1 cellular context compared by ENCODE assay signal in the genomic region with DNA sequence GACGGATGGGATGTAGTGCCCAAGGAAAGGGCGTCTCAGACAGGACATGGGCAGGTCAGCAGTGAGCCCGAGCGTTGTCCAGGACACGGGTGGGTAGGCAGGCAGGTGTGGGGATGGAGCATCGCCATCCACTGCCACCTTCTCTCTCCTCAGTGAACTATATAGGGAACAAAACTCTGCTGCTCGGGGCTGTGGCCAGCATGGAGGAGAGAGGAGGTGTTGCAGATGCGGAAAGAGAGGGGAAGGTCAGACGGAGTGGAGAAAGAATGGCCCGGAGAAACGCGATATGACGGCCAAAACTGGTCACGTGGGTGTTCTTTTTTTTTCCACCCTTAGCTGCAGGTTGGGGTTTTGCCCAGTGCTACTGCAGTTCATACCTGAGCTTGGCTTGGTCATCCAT.
TF ChIP-seq lines count a peak whose summit lies in the region.

No MANE protein-coding gene starts in this region.

TF ChIP-seq in HepG2, 621 proteins besides CTCF, POLR2A, EP300 and RAD21:
- TF ChIP-seq, protein P1, sequence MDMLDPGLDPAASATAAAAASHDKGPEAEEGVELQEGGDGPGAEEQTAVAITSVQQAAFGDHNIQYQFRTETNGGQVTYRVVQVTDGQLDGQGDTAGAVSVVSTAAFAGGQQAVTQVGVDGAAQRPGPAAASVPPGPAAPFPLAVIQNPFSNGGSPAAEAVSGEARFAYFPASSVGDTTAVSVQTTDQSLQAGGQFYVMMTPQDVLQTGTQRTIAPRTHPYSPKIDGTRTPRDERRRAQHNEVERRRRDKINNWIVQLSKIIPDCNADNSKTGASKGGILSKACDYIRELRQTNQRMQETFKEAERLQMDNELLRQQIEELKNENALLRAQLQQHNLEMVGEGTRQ (IDR thresholded peaks at IDR 0.05; ENCODE audit: low read depth, low read length): 0 out of 2 replicates have a peak, but pooled peaks have one; percentile 20
- TF ChIP-seq, protein P1 (CRISPR knock-in tag; IDR thresholded peaks at IDR 0.05; ENCODE audit: borderline replicate concordance): no peak
- TF ChIP-seq, protein P2, sequence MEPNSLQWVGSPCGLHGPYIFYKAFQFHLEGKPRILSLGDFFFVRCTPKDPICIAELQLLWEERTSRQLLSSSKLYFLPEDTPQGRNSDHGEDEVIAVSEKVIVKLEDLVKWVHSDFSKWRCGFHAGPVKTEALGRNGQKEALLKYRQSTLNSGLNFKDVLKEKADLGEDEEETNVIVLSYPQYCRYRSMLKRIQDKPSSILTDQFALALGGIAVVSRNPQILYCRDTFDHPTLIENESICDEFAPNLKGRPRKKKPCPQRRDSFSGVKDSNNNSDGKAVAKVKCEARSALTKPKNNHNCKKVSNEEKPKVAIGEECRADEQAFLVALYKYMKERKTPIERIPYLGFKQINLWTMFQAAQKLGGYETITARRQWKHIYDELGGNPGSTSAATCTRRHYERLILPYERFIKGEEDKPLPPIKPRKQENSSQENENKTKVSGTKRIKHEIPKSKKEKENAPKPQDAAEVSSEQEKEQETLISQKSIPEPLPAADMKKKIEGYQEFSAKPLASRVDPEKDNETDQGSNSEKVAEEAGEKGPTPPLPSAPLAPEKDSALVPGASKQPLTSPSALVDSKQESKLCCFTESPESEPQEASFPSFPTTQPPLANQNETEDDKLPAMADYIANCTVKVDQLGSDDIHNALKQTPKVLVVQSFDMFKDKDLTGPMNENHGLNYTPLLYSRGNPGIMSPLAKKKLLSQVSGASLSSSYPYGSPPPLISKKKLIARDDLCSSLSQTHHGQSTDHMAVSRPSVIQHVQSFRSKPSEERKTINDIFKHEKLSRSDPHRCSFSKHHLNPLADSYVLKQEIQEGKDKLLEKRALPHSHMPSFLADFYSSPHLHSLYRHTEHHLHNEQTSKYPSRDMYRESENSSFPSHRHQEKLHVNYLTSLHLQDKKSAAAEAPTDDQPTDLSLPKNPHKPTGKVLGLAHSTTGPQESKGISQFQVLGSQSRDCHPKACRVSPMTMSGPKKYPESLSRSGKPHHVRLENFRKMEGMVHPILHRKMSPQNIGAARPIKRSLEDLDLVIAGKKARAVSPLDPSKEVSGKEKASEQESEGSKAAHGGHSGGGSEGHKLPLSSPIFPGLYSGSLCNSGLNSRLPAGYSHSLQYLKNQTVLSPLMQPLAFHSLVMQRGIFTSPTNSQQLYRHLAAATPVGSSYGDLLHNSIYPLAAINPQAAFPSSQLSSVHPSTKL (CRISPR knock-in tag; IDR thresholded peaks at IDR 0.05): no peak
- TF ChIP-seq ZBTB42 (CRISPR knock-in tag; IDR thresholded peaks at IDR 0.05) (no peak), SOX13 (IDR thresholded peaks at IDR 0.05) (no peak), SOX13 (CRISPR knock-in tag; conservative IDR thresholded peaks at IDR 0.05 in 1 of 2, IDR thresholded peaks at IDR 0.05 in 1 of 2) (no peak)
